Comparison of ENCODE assay signal across 8 cellular contexts in the genomic region with DNA sequence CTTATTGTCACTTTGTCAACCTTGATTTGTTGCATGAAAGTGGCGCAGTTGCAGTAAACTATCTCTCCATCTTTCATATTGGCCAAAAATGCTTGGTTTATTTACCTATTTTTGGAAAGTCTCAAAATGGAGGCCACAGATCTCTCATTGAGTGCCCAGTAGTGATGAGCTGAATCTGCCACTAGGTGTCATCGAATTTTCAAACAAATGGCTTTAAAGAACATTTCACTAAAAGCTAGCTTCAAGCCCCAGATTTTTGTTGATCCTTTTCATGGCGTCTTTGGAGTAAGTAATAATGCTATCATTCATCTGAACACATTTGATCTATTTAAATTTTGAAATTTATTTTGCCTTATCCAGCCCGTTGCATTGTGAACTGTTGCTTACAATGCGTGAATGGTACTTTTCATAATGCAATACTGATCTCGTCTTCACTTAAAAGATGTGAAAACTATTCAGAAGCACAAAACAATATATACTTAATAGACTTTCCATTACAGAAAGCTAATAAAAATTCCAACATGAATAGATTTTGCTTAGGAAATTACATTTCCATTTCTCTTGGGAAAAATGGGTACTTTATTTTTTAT.
DNase-seq lines count a peak whose midpoint lies in the region; ATAC-seq and TF ChIP-seq lines count a peak whose summit lies in the region.

No MANE protein-coding gene starts in this region.

- H3K4me3 ChIP-seq in GM12865 (ENCODE audit: low read depth, low read length) = no peak overlapping the region
- H3K4me3 ChIP-seq in thyroid gland (replicated peaks in 1 of 3) = no peak overlapping the region

- H3K4me3 Mint-ChIP-seq in activated CD4-positive, alpha-beta T cell treated with anti-CD3 and anti-CD28 coated beads, Interleukin-2, amount 10 ng/mL, durations not matched to agents 24 days and 14 days = no peak overlapping the region

- peak; percentile 69 for ATAC-seq in HG02973 (IDR thresholded peaks at IDR 0.05; ENCODE audit: unreplicated experiment)

- H3K4me1 Mint-ChIP-seq in activated CD4-positive, alpha-beta T cell treated with anti-CD3 and anti-CD28 coated beads, Interleukin-2, amount 10 ng/mL, durations not matched to agents 24 days and 14 days = no peaks in the 10 kb centered on the region

- no peaks in the 10 kb centered on the region for H3K4me1 ChIP-seq in thyroid gland

- H3K27ac Mint-ChIP-seq in activated CD4-positive, alpha-beta T cell treated with anti-CD3 and anti-CD28 coated beads, Interleukin-2, amount 10 ng/mL, durations not matched to agents 24 days and 14 days = no peak overlapping the region

- 73 to 75% methylated on average over 6 of the region's 6 CpGs for WGBS in thyroid gland, 2 donors

- no peaks in the 10 kb centered on the region for H3K9me3 Mint-ChIP-seq in activated CD4-positive, alpha-beta T cell treated with anti-CD3 and anti-CD28 coated beads, Interleukin-2, amount 10 ng/mL, durations not matched to agents 24 days and 14 days

- no peak for TF ChIP-seq POLR2A in thyroid gland (IDR thresholded peaks at IDR 0.05)

- DNase-seq in GM12865 (ENCODE audit: low read depth) (peak; percentile 49), SHP77 treated with DMSO at 0.1 percent for 48 hours (lab: John Stamatoyannopoulos, UW) (peak; percentile 17), kidney tubule cell (ENCODE audit: low spot score) (peak; percentile 48), posterior cingulate gyrus (no peak), thyroid gland (no peak)
- DNase-seq in stimulated activated CD4-positive, alpha-beta T cell treated with anti-CD3 and anti-CD28 coated beads, Interleukin-2, amount 100 ng/mL, for 48 hours = no peak
- DNase-seq in activated CD4-positive, alpha-beta T cell treated with anti-CD3 and anti-CD28 coated beads, Interleukin-2, amount 10 ng/mL, durations not matched to agents 24 days and 14 days = no peak

- no peaks in the 10 kb centered on the region for H3K27me3 ChIP-seq in thyroid gland

- TF ChIP-seq CTCF in GM12865 (IDR thresholded peaks at IDR 0.05; ENCODE audit: insufficient read depth, low read depth, low read length, missing control alignments) (peak; percentile 45), thyroid gland (IDR thresholded peaks at IDR 0.05) (no peak)

- no peaks in the 10 kb centered on the region for H3K27me3 Mint-ChIP-seq in activated CD4-positive, alpha-beta T cell treated with anti-CD3 and anti-CD28 coated beads, Interleukin-2, amount 10 ng/mL, durations not matched to agents 24 days and 14 days

- intact Hi-C loops in activated CD4-positive, alpha-beta T cell treated with anti-CD3 and anti-CD28 coated beads, Interleukin-2, amount 10 ng/mL, durations not matched to agents 24 days and 14 days (cut with micrococcal nuclease) = no loop called here
- intact Hi-C loops in posterior cingulate gyrus (cut with DNase I) = no loop called here
- intact Hi-C loops in thyroid gland (cut with DNase I) = no loop called here

- no peaks in the 10 kb centered on the region for H3K36me3 Mint-ChIP-seq in activated CD4-positive, alpha-beta T cell treated with anti-CD3 and anti-CD28 coated beads, Interleukin-2, amount 10 ng/mL, durations not matched to agents 24 days and 14 days (ENCODE audit: low read depth)

- no peak overlapping the region for H3K27ac ChIP-seq in thyroid gland

- H3K36me3 ChIP-seq in thyroid gland = no peaks in the 10 kb centered on the region

- no peaks in the 10 kb centered on the region for H3K9me3 ChIP-seq in thyroid gland

Comparison
In these comparisons a context has a peak if more than half of its experiments do, and no peak if none do; other contexts are left out.
1. DNase-seq: peak in GM12865 (single experiment), SHP77 treated with DMSO at 0.1 percent for 48 hours (single experiment) and kidney tubule cell (single experiment); none in stimulated activated CD4-positive, alpha-beta T cell treated with anti-CD3 and anti-CD28 coated beads, Interleukin-2, amount 100 ng/mL, for 48 hours (0 of 2), activated CD4-positive, alpha-beta T cell treated with anti-CD3 and anti-CD28 coated beads, Interleukin-2, amount 10 ng/mL, durations not matched to agents 24 days and 14 days (single experiment), posterior cingulate gyrus (0 of 10) and thyroid gland (0 of 2).